ENCODE assay signal across 5 cellular contexts in the genomic region with DNA sequence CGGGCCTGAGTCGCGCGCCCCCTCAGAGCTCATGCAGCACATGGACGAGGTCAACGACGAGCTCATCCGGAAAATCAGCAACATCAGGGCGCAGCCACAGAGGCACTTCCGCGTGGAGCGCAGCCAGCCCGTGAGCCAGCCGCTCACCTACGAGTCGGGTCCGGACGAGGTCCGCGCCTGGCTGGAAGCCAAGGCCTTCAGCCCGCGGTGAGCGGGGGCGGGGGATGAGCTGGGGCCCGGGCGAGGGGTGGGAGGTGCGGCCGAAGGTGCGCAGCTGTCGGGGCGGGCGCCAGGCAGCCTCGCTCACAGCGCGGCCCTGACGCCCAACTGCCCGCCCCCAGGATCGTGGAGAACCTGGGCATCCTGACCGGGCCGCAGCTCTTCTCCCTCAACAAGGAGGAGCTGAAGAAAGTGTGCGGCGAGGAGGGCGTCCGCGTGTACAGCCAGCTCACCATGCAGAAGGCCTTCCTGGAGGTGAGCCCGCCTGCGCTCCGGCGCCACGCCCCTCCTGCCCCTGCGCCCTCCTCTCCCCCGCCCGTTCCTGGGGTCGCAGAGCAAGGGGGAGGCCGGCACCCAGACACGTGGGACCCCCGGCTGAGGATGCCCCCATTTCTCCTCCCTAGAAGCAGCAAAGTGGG.
DNase-seq lines count a peak whose midpoint lies in the region; TF ChIP-seq lines count a peak whose summit lies in the region.

No MANE protein-coding gene starts in this region.

- DNase-seq in NCI-H1105 treated with DMSO at 0.1 percent for 48 hours (lab: John Stamatoyannopoulos, UW) (peak; percentile 74), activated T-cell treated with anti-CD3 and anti-CD28 coated beads for 48 hours (ENCODE audit: low read depth) (peak; percentile 38), iPS-NIHi7 (ENCODE audit: extremely low spot score) (peak; percentile 55), brain microvascular endothelial cell (no peak)
- DNase-seq in effector CD8-positive, alpha-beta T cell (lab: John Stamatoyannopoulos, UW): no peak

- TF ChIP-seq CTCF in brain microvascular endothelial cell (IDR thresholded peaks at IDR 0.05; ENCODE audit: low read depth, low read length, missing control alignments): no peak

- no peak overlapping the region for H3K4me3 ChIP-seq in brain microvascular endothelial cell (ENCODE audit: low read depth, low read length)

- H3K27ac ChIP-seq in brain microvascular endothelial cell: no peak overlapping the region

- in situ Hi-C loops in brain microvascular endothelial cell (cut with HindIII; ENCODE audit: low pct_ligation_motif_present, low sequenced_read_pairs): no loop called here

- no peaks in the 10 kb centered on the region for H3K36me3 ChIP-seq in brain microvascular endothelial cell (replicated peaks)

- H3K27me3 ChIP-seq in brain microvascular endothelial cell (replicated peaks): peaks cover 21% of the 10 kb centered on the region

Comparison
In these comparisons a context has a peak if more than half of its experiments do, and no peak if none do; other contexts are left out.
1. DNase-seq: peak in NCI-H1105 treated with DMSO at 0.1 percent for 48 hours (single experiment), activated T-cell treated with anti-CD3 and anti-CD28 coated beads for 48 hours (single experiment) and iPS-NIHi7 (single experiment); none in brain microvascular endothelial cell (single experiment) and effector CD8-positive, alpha-beta T cell (single experiment).